In genomic region chr5:98461485-98461884, GRCh38 we compare ENCODE assay signal across 30 cellular contexts.
"Had no signal": no experiment of that assay in that cellular context is flagged by ENCODE, and none has a peak within 500 bp of the region (broad histone marks: within the 10 kb centered on the region; RNA-seq: fewer than 3 reads in every experiment).

No MANE protein-coding gene starts in this region.

- H3K27ac ChIP-seq: KMS-11, SJCRH30, SK-N-MC had no signal

- H3K27me3 ChIP-seq: SJCRH30 had no signal

- H3K36me3 ChIP-seq: SJCRH30 had no signal

- ATAC-seq: activated CD8-positive, alpha-beta T cell treated with anti-CD3 and anti-CD28 coated beads for 36 hours; activated naive CD8-positive, alpha-beta T cell treated with anti-CD3 and anti-CD28 coated beads, Interleukin-2, amount 50 U/mL, for 24 hours had no signal

- H3K4me1 Mint-ChIP-seq: activated CD4-positive, alpha-beta T cell treated with anti-CD3 and anti-CD28 coated beads, Interleukin-2, amount 10 ng/mL, durations not matched to agents 24 days and 14 days; activated naive CD4-positive, alpha-beta T cell treated with anti-CD3 and anti-CD28 coated beads, Interleukin-2, amount 10 ng/mL, durations not matched to agents 7 days and 5 days; activated naive CD8-positive, alpha-beta T cell treated with anti-CD3 and anti-CD28 coated beads, Interleukin-2, amount 50 U/mL, for 24 hours; brain; central memory CD8-positive, alpha-beta T cell had no signal

- H3K9me3 ChIP-seq: SJCRH30 had no signal

- H3K4me2 ChIP-seq: KMS-11 had no signal

- H3K9ac ChIP-seq: KMS-11 had no signal

- H3K27ac Mint-ChIP-seq: activated CD4-positive, alpha-beta T cell treated with anti-CD3 and anti-CD28 coated beads, Interleukin-2, amount 10 ng/mL, durations not matched to agents 24 days and 14 days; activated CD8-positive, alpha-beta T cell treated with anti-CD3 and anti-CD28 coated beads for 36 hours; activated naive CD4-positive, alpha-beta T cell treated with anti-CD3 and anti-CD28 coated beads, Interleukin-2, amount 10 ng/mL, durations not matched to agents 7 days and 5 days; activated naive CD8-positive, alpha-beta T cell; activated naive CD8-positive, alpha-beta T cell treated with anti-CD3 and anti-CD28 coated beads, Interleukin-2, amount 50 U/mL, for 24 hours; activated T-cell treated with anti-CD3 and anti-CD28 coated beads, Interleukin-2, amount 50 U/mL, for 24 hours; activated T-helper 2 cell treated with anti-CD3 and anti-CD28 coated beads, Interferon-gamma antibody, Interleukin-2, Interleukin-4, amounts not matched to agents 10 μg/mL and 5 μg/mL and 100 μg/mL, durations not matched to agents 14 hours and 24 hours and 36 hours; brain; T-helper 1 cell treated with Interleukin-12 subunit alpha and Interleukin-12 subunit beta and Interleukin-4 antibody, amounts not matched to agents 30 μg/mL and 1 μg/mL, for 36 hours; T-helper 2 cell treated with Interferon-gamma antibody and Interleukin-4, amounts not matched to agents 5 μg/mL and 100 μg/mL, for 36 hours had no signal

- H3K4me3 Mint-ChIP-seq: activated CD4-positive, alpha-beta T cell treated with anti-CD3 and anti-CD28 coated beads, Interleukin-2, amount 10 ng/mL, durations not matched to agents 24 days and 14 days; activated CD8-positive, alpha-beta T cell treated with anti-CD3 and anti-CD28 coated beads for 36 hours; activated naive CD4-positive, alpha-beta T cell treated with anti-CD3 and anti-CD28 coated beads, Interleukin-2, amount 10 ng/mL, durations not matched to agents 7 days and 5 days; activated naive CD8-positive, alpha-beta T cell; activated naive CD8-positive, alpha-beta T cell treated with anti-CD3 and anti-CD28 coated beads, Interleukin-2, amount 50 U/mL, for 24 hours; activated T-cell treated with anti-CD3 and anti-CD28 coated beads, Interleukin-2, amount 50 U/mL, for 24 hours; brain; central memory CD8-positive, alpha-beta T cell; T-helper 1 cell treated with Interleukin-12 subunit alpha and Interleukin-12 subunit beta and Interleukin-4 antibody, amounts not matched to agents 30 μg/mL and 1 μg/mL, for 36 hours; T-helper 2 cell treated with Interferon-gamma antibody and Interleukin-4, amounts not matched to agents 5 μg/mL and 100 μg/mL, for 36 hours had no signal

- DNase-seq: activated CD4-positive, alpha-beta T cell treated with anti-CD3 and anti-CD28 coated beads, Interleukin-2, amount 10 ng/mL, durations not matched to agents 24 days and 14 days; activated CD4-positive, alpha-beta T cell treated with anti-CD3 and anti-CD28 coated beads, Interleukin-2, amount 50 U/mL, for 4 hours; activated CD8-positive, alpha-beta T cell treated with anti-CD3 and anti-CD28 coated beads for 36 hours; activated gamma-delta T cell treated with Interleukin-2 at 50 U/mL for 16 hours; activated naive CD4-positive, alpha-beta T cell treated with anti-CD3 and anti-CD28 coated beads, Interleukin-2, amount 10 ng/mL, durations not matched to agents 7 days and 5 days; activated naive CD8-positive, alpha-beta T cell treated with anti-CD3 and anti-CD28 coated beads, Interleukin-2, amount 50 U/mL, for 24 hours; activated T-cell treated with anti-CD3 and anti-CD28 coated beads, Interleukin-2, amount 50 U/mL, for 24 hours; anterior cingulate cortex; NCI-H1092 treated with DMSO at 0.1 percent for 48 hours; NCI-H1417; NCI-H146; NCI-H187; NCI-H2029 treated with DMSO at 0.1 percent for 48 hours; NCI-H2107; NCI-H2171 treated with DMSO at 0.1 percent for 48 hours; NCI-H510A; NCI-H526; NCI-H748 treated with DMSO at 0.1 percent for 48 hours; NK-92 treated with Interleukin-12 subunit alpha and Interleukin-12 subunit beta, amount 100 ng/mL, for 24 hours; OCI-M1; Right ventricle myocardium superior; SJCRH30 had no signal

- H3K4me3 ChIP-seq: SJCRH30, SK-N-MC had no signal

- H3K4me1 ChIP-seq: SJCRH30 had no signal

- H3K9me3 Mint-ChIP-seq: activated CD4-positive, alpha-beta T cell treated with anti-CD3 and anti-CD28 coated beads, Interleukin-2, amount 10 ng/mL, durations not matched to agents 24 days and 14 days; activated CD8-positive, alpha-beta T cell treated with anti-CD3 and anti-CD28 coated beads for 36 hours; activated naive CD4-positive, alpha-beta T cell treated with anti-CD3 and anti-CD28 coated beads, Interleukin-2, amount 10 ng/mL, durations not matched to agents 7 days and 5 days; activated naive CD8-positive, alpha-beta T cell treated with anti-CD3 and anti-CD28 coated beads, Interleukin-2, amount 50 U/mL, for 24 hours; activated T-cell treated with anti-CD3 and anti-CD28 coated beads, Interleukin-2, amount 50 U/mL, for 24 hours; activated T-helper 2 cell treated with anti-CD3 and anti-CD28 coated beads, Interferon-gamma antibody, Interleukin-2, Interleukin-4, amounts not matched to agents 10 μg/mL and 5 μg/mL and 100 μg/mL, durations not matched to agents 14 hours and 24 hours and 36 hours; T-helper 1 cell treated with Interleukin-12 subunit alpha and Interleukin-12 subunit beta and Interleukin-4 antibody, amounts not matched to agents 30 μg/mL and 1 μg/mL, for 36 hours had no signal

- H3K36me3 Mint-ChIP-seq: activated naive CD4-positive, alpha-beta T cell treated with anti-CD3 and anti-CD28 coated beads, Interleukin-2, amount 10 ng/mL, durations not matched to agents 7 days and 5 days; activated naive CD8-positive, alpha-beta T cell; brain had no signal

- H3K27me3 Mint-ChIP-seq: activated CD4-positive, alpha-beta T cell treated with anti-CD3 and anti-CD28 coated beads, Interleukin-2, amount 10 ng/mL, durations not matched to agents 24 days and 14 days; activated naive CD4-positive, alpha-beta T cell treated with anti-CD3 and anti-CD28 coated beads, Interleukin-2, amount 10 ng/mL, durations not matched to agents 7 days and 5 days; activated naive CD8-positive, alpha-beta T cell; activated naive CD8-positive, alpha-beta T cell treated with anti-CD3 and anti-CD28 coated beads, Interleukin-2, amount 50 U/mL, for 24 hours; activated T-cell treated with anti-CD3 and anti-CD28 coated beads, Interleukin-2, amount 50 U/mL, for 24 hours; brain; central memory CD8-positive, alpha-beta T cell had no signal
